ENCODE assay signal across 17 cellular contexts in the genomic region with DNA sequence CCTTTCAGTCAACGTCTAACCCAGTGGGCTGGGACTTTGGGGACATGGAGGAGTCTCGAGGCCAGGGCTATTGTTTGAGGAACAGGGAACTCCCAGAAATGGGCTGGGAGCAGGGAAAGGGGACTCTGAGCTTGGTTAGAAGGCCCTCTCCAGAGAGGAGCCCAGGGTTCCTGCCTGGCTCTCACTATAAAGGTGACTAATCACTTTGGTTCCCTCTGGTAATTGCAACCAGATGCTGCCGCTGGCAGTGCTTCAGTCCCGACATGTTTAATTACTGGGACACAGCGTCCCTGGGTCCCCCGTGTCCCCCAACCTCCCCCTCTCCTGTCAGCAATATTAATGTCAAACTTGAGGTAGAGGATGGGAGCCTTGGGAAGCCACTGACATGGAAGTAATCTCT. TPM values are rescaled to one million over a fixed set of nuclear protein-coding genes. Genes with fewer than 3 reads are reported as not detected.
A peak's percentile ranks its signal among the peaks of the same experiment; 100 is the strongest.
DNase-seq lines count a peak whose midpoint lies in the region; ATAC-seq, FAIRE-seq and TF ChIP-seq lines count a peak whose summit lies in the region.
"Had no signal": no experiment of that assay in that cellular context is flagged by ENCODE, and none has a peak within 500 bp of the region (broad histone marks: within the 10 kb centered on the region; RNA-seq: fewer than 3 reads in every experiment).

No MANE protein-coding gene starts in this region.

- H3K27me3 Mint-ChIP-seq in T-cell: peaks cover 8 to 9% of the 10 kb centered on the region in 2 donors

- H3K4me3 ChIP-seq in PC-3 (ENCODE audit: low read length) (no peak overlapping the region), smooth muscle cell (no peak overlapping the region)
- H3K4me3 ChIP-seq: GM12878, pancreas, thoracic aorta had no signal

- no peak overlapping the region for H3K4me2 ChIP-seq in PC-3 (ENCODE audit: low read length)
- H3K4me2 ChIP-seq in smooth muscle cell: peak overlapping the region; percentile 67

- H3K4me1 Mint-ChIP-seq in T-cell: peaks cover 4 to 9% (median 6%) of the 10 kb centered on the region in 3 donors

- DNase-seq in DMS 273 (lab: John Stamatoyannopoulos, UW; ENCODE audit: unreplicated experiment): peak; percentile 70
- DNase-seq in DMS 273 treated with DMSO at 0.1 percent for 48 hours (lab: John Stamatoyannopoulos, UW): no peak
- DNase-seq in PC-3: no peak
- peak; percentile 78 for DNase-seq in fibroblast of gingiva (ENCODE audit: low read depth)
- no peak for DNase-seq in smooth muscle cell (lab: John Stamatoyannopoulos, UW; ENCODE audit: unreplicated experiment)
- DNase-seq in GM19239 (ENCODE audit: insufficient read length, low spot score): no peak
- no peak for DNase-seq in NCI-H2107 (lab: John Stamatoyannopoulos, UW)
- no peak for DNase-seq in T-cell
- DNase-seq: activated CD4-positive, CD25-positive, alpha-beta regulatory T cell treated with anti-CD3 and anti-CD28 coated beads, Interleukin-2, amount 50 U/mL, for 72 hours; dermis blood vessel endothelial cell; DMS53; pancreas had no signal

- no peak overlapping the region for H3K27ac Mint-ChIP-seq in T-cell

- H4K20me1 ChIP-seq in PC-3 (ENCODE audit: low read length) (no peaks in the 10 kb centered on the region), smooth muscle cell (ENCODE audit: low read depth) (no peaks in the 10 kb centered on the region)

- CTCF ChIA-PET in PC-3 (lab: Charles Lee): no interaction called here
- CTCF ChIA-PET in T-cell (lab: Charles Lee): interaction anchor here in 1 of 2 donors (0.7 kb wide), 1 partner anchor 405 kb away, joined by 5 read pairs; no protein-coding TSS in a partner anchor

- H3K9me3 ChIP-seq in PC-3 (ENCODE audit: low read length): no peaks in the 10 kb centered on the region
- H3K9me3 ChIP-seq in smooth muscle cell (replicated peaks; ENCODE audit: low read depth): no peaks in the 10 kb centered on the region
- H3K9me3 ChIP-seq: pancreas, thoracic aorta had no signal

- no peaks in the 10 kb centered on the region for H3K27me3 ChIP-seq in PC-3 (ENCODE audit: low read length)
- no peaks in the 10 kb centered on the region for H3K27me3 ChIP-seq in smooth muscle cell (ENCODE audit: low read depth)
- H3K27me3 ChIP-seq: pancreas had no signal

- H3K9me2 ChIP-seq in PC-3 (replicated peaks; ENCODE audit: low read length): no peaks in the 10 kb centered on the region

- H3K9me3 Mint-ChIP-seq in T-cell: no peaks in the 10 kb centered on the region

- intact Hi-C loops in PC-3 (cut with micrococcal nuclease): no loop called here

- H3K4me1 ChIP-seq in PC-3 (ENCODE audit: insufficient read depth, low read length): no peaks in the 10 kb centered on the region; the same call in 1 of the 2 replicates
- H3K4me1 ChIP-seq in smooth muscle cell (ENCODE audit: low read depth): peaks cover 6% of the 10 kb centered on the region
- H3K4me1 ChIP-seq: pancreas had no signal

- TF ChIP-seq CTCF in PC-3 (conservative IDR thresholded peaks at IDR 0.05; ENCODE audit: low read depth, low read length) (no peak), smooth muscle cell (IDR thresholded peaks at IDR 0.05; ENCODE audit: borderline replicate concordance, insufficient read depth, poor library complexity, severe bottlenecking) (no peak)

- no peaks in the 10 kb centered on the region for H3K79me2 ChIP-seq in PC-3 (ENCODE audit: low read length)
- no peaks in the 10 kb centered on the region for H3K79me2 ChIP-seq in smooth muscle cell (ENCODE audit: low read depth)

- H3K36me3 ChIP-seq in PC-3 (ENCODE audit: low read depth, low read length) (no peaks in the 10 kb centered on the region), smooth muscle cell (ENCODE audit: low read depth) (no peaks in the 10 kb centered on the region)
- H3K36me3 ChIP-seq: pancreas, thoracic aorta had no signal

- BruUV-seq in PC-3 (replicated peaks; lab: Mats Ljungman, UMichigan): no TSS peak

- H3K9ac ChIP-seq in PC-3 (ENCODE audit: low read length): peak overlapping the region; percentile 12; the same call in 1 of the 2 replicates
- H3K9ac ChIP-seq in smooth muscle cell (ENCODE audit: low read depth): no peak overlapping the region

- no peak for FAIRE-seq in GM19239 (lab: Jason Lieb, UNC)
- FAIRE-seq: GM12878, islet of Langerhans, pancreas had no signal

- H3K36me3 Mint-ChIP-seq in T-cell: no peaks in the 10 kb centered on the region

- ATAC-seq in PC-3 (no peak), T-cell (replicated peaks in 1 of 4) (no peak)
- ATAC-seq: GM12878, pancreas had no signal

- H3K4me3 Mint-ChIP-seq in T-cell: no peak overlapping the region

- POLR2A ChIA-PET in PC-3 (lab: Charles Lee; ENCODE audit: unreplicated experiment): interaction anchor here (0.6 kb wide), 1 partner anchor 16 kb away, joined by 18 read pairs; no protein-coding TSS in a partner anchor
- POLR2A ChIA-PET in T-cell (lab: Charles Lee): no interaction called here

- WGBS in smooth muscle cell (ENCODE audit: low lambda C conversion rate): 40% methylated on average over 6 of the region's 6 CpGs

- H3F3A ChIP-seq in PC-3 (ENCODE audit: low read length, unreplicated experiment) (no peaks in the 10 kb centered on the region), smooth muscle cell (ENCODE audit: low read depth) (no peaks in the 10 kb centered on the region)

- peak overlapping the region; percentile 65; the same call in 1 of the 2 replicates for H2AFZ ChIP-seq in PC-3 (ENCODE audit: low read length)
- peak overlapping the region; percentile 78 for H2AFZ ChIP-seq in smooth muscle cell (ENCODE audit: low read depth)

- H3K27ac ChIP-seq in PC-3 (ENCODE audit: low read length) (no peak overlapping the region), smooth muscle cell (ENCODE audit: low read depth) (peak overlapping the region; percentile 65)
- H3K27ac ChIP-seq: 22Rv1, pancreas, thoracic aorta had no signal

RNA-seq across cellular contexts. Expression of gene GDF5, which starts 5.0 kb away (rescaled TPM):
- total RNA-seq in PC-3 (2014; rRNA removed): not detected in 2 replicates
- 0.81 and 2.0 TPM in 2 replicates for total RNA-seq in smooth muscle cell
- 1.7 and 4.0 TPM in 2 replicates for polyA plus RNA-seq in smooth muscle cell
- total RNA-seq in T-cell: under 1 TPM in 2 of 5 donors, not detected in 3; 0.09 to 0.10 TPM
- total RNA-seq: mononuclear cell, pancreas had no signal

RNA-seq across cellular contexts. Expression of gene CEP250, which starts 12.4 kb away (rescaled TPM):
- total RNA-seq in PC-3 (2014; rRNA removed) (52.5 and 75.0 TPM in 2 replicates), smooth muscle cell (16.0 and 21.9 TPM in 2 replicates), T-cell (10 to 100 TPM; 45.7 to 70.7 (median 67.4) TPM)
- 22.1 and 36.7 TPM in 2 replicates for polyA plus RNA-seq in smooth muscle cell

RNA-seq across cellular contexts. Expression of gene UQCC1, which starts 31.2 kb away (rescaled TPM):
- total RNA-seq in PC-3 (2014; rRNA removed) (36.4 and 38.1 TPM in 2 replicates), smooth muscle cell (29.4 and 58.9 TPM in 2 replicates), T-cell (10 to 100 TPM; 27.0 to 51.5 (median 41.5) TPM)
- 24.7 and 25.9 TPM in 2 replicates for polyA plus RNA-seq in smooth muscle cell

Comparison
In these comparisons a context has a peak if more than half of its experiments do, and no peak if none do; other contexts are left out.
1. DNase-seq: peak in DMS 273 (single experiment) and fibroblast of gingiva (single experiment); none in DMS 273 treated with DMSO at 0.1 percent for 48 hours (single experiment), PC-3 (single experiment), smooth muscle cell (single experiment), GM19239 (single experiment), NCI-H2107 (single experiment) and T-cell (0 of 34).